In genomic region chr6:133707456-133707855, GRCh38 we compare ENCODE assay signal across 10 cellular contexts.
A peak's percentile ranks its signal among the peaks of the same experiment; 100 is the strongest.
DNase-seq lines count a peak whose midpoint lies in the region; ATAC-seq, FAIRE-seq and TF ChIP-seq lines count a peak whose summit lies in the region.
"Had no signal": no experiment of that assay in that cellular context is flagged by ENCODE, and none has a peak within 500 bp of the region (broad histone marks: within the 10 kb centered on the region; RNA-seq: fewer than 3 reads in every experiment).

No MANE protein-coding gene starts in this region.

- TF ChIP-seq CTCF in K562 (IDR thresholded peaks at IDR 0.05 in 2 of 3, conservative IDR thresholded peaks at IDR 0.05 in 1 of 3; ENCODE audit: insufficient read depth in 2 of 3, low read depth in 1 of 3, low read length in 3 of 3) (no peak), GM20000 (IDR thresholded peaks at IDR 0.05; ENCODE audit: extremely low read depth, missing control alignments) (no peak)

- no TSS peak for BruUV-seq in K562 (replicated peaks; lab: Mats Ljungman, UMichigan)

- no peak overlapping the region for H3K9ac ChIP-seq in K562 (ENCODE audit: insufficient read depth in 1 of 2, low read depth in 2 of 2, low read length in 2 of 2)

- H4K20me1 ChIP-seq in K562 (replicated peaks; ENCODE audit: control insufficient read depth, insufficient read depth, low read length) = no peaks in the 10 kb centered on the region

- H3K9me3 ChIP-seq in K562 (replicated peaks; ENCODE audit: control insufficient read depth, insufficient read depth, low read depth, low read length) = peaks cover 5% of the 10 kb centered on the region; the same call in 1 of the 2 replicates

- ATAC-seq in left cardiac atrium = peak; percentile 23 to 76
- ATAC-seq in left ventricle myocardium superior = no peak
- ATAC-seq in K562 = peak; percentile 58; the same call in 2 of the 3 replicates
- no peak for ATAC-seq in SK-N-SH treated with all-trans-retinoic acid at 6 μM for 48 hours
- ATAC-seq: foreskin keratinocyte had no signal

- DNase-seq in left cardiac atrium (no peak), left ventricle myocardium superior (no peak), K562 (ENCODE audit: extremely low read depth in 1 of 4, low spot score in 3 of 4) (no peak), stromal cell of bone marrow (ENCODE audit: low read depth) (peak; percentile 91), NCI-H1105 treated with DMSO at 0.1 percent for 48 hours (lab: John Stamatoyannopoulos, UW) (no peak), GM20000 (ENCODE audit: low spot score) (no peak)
- peak; percentile 50 for DNase-seq in Jurkat, Clone E6-1 (ENCODE audit: low read depth, low spot score)
- DNase-seq: stimulated activated CD4-positive, alpha-beta T cell treated with anti-CD3 and anti-CD28 coated beads, Interleukin-1b, Interleukin-23, amount 100 ng/mL, for 48 hours had no signal

- TF ChIP-seq EP300 in K562 (IDR thresholded peaks at IDR 0.05; ENCODE audit: low read length) = no peak

- no peak for FAIRE-seq in K562 (lab: Jason Lieb, UNC)

- no peaks in the 10 kb centered on the region; a peak in 2 of 5 replicates for H3K27me3 ChIP-seq in K562 (ENCODE audit: control insufficient read depth in 2 of 2, insufficient read depth in 2 of 2, low read length in 2 of 2)
- H3K27me3 ChIP-seq: foreskin keratinocyte had no signal

- H3K9me1 ChIP-seq in K562 (ENCODE audit: control insufficient read depth, insufficient read depth, low read length) = no peaks in the 10 kb centered on the region

- POLR2A ChIA-PET in K562 (lab: Yijun Ruan, JAX) = interaction anchor here (0.6 to 1.2 kb wide), 2 partner anchors 18 to 209 kb away, joined by 3 to 4 read pairs; no protein-coding TSS in a partner anchor

- H3K36me3 ChIP-seq in K562 (ENCODE audit: control insufficient read depth, insufficient read depth, low read length) = no peaks in the 10 kb centered on the region

- TF ChIP-seq POLR2A in K562 (conservative IDR thresholded peaks at IDR 0.05) = no peak

- 0% methylated on average over 4 of the region's 4 CpGs for WGBS in K562 (ENCODE audit: insufficient coverage, low coverage, missing lambda C conversion rate)

- in situ Hi-C loops in K562 (cut with MboI) = no loop called here

- no peaks in the 10 kb centered on the region for H3K79me2 ChIP-seq in K562 (ENCODE audit: control insufficient read depth, insufficient read depth, low read length)

- H3K4me1 ChIP-seq in K562 (replicated peaks in 1 of 2; ENCODE audit: control insufficient read depth in 2 of 2, insufficient read depth in 2 of 2, low read length in 2 of 2) = peaks cover 0 to 7% of the 10 kb centered on the region in 2 experiments; a peak in 2 of 5 replicates
- H3K4me1 ChIP-seq: foreskin keratinocyte had no signal

- H3K4me2 ChIP-seq in K562 (ENCODE audit: insufficient read depth, low read length) = no peak overlapping the region

- no peak overlapping the region for H3K4me3 ChIP-seq in Jurkat, Clone E6-1 (ENCODE audit: low read length)
- no peak overlapping the region for H3K4me3 ChIP-seq in K562

- H2AFZ ChIP-seq in K562 (ENCODE audit: low read depth, low read length) = no peak overlapping the region

- no peak overlapping the region for H3K27ac ChIP-seq in K562 (ENCODE audit: extremely low read depth, low read depth, low read length)
- H3K27ac ChIP-seq: foreskin keratinocyte had no signal

- CTCF ChIA-PET in K562 (lab: Yijun Ruan, JAX; ENCODE audit: low intra/inter-chr PET ratio) = no interaction called here

- intact Hi-C loops in left cardiac atrium (cut with DNase I) (no loop called here), left ventricle myocardium superior (cut with micrococcal nuclease) (no loop called here), K562 (cut with micrococcal nuclease) (loop anchor here (10.0 kb wide), 2 partner anchors 143 to 387 kb away; no protein-coding TSS in a partner anchor)

- TF ChIP-seq RAD21 in K562 (CRISPR knock-in tag; conservative IDR thresholded peaks at IDR 0.05 in 1 of 2, IDR thresholded peaks at IDR 0.05 in 1 of 2) = no peak

TF ChIP-seq in K562, 482 proteins besides CTCF, POLR2A, EP300 and RAD21:
- TF ChIP-seq CBFA2T3 (IDR thresholded peaks at IDR 0.05) (peak; percentile 26; the same call in 1 of the 2 replicates), SETDB1 (IDR thresholded peaks at IDR 0.05; ENCODE audit: low read length) (no peak), ZNF551 (CRISPR knock-in tag; IDR thresholded peaks at IDR 0.05) (no peak), STAT5A (IDR thresholded peaks at IDR 0.05; ENCODE audit: borderline replicate concordance, low read length) (peak; percentile 15; the same call in 1 of the 2 replicates), KDM1A (IDR thresholded peaks at IDR 0.05) (peak; percentile 90 to 94), SRF (CRISPR knock-in tag; IDR thresholded peaks at IDR 0.05) (no peak), HDAC1 (IDR thresholded peaks at IDR 0.05) (0 out of 4 replicates have a peak, but pooled peaks of 1 of the 2 experiments have one; percentile 28), TEAD4 (IDR thresholded peaks at IDR 0.05; ENCODE audit: low read length) (peak; percentile 39; the same call in 1 of the 2 replicates), TEAD4 (CRISPR knock-in tag; IDR thresholded peaks at IDR 0.05; ENCODE audit: borderline replicate concordance) (no peak), PHF20 (IDR thresholded peaks at IDR 0.05; ENCODE audit: partially characterized antibody) (no peak), RCOR1 (IDR thresholded peaks at IDR 0.05; ENCODE audit: borderline replicate concordance in 1 of 2, low read depth in 2 of 2, low read length in 2 of 2) (peak; percentile 50 to 86; a peak in 3 of 4 replicates)
TF ChIP-seq in K562: peak in this region for 6.

TF ChIP-seq in SK-N-SH treated with all-trans-retinoic acid at 6 μM for 48 hours, 23 proteins besides CTCF, POLR2A, EP300 and RAD21:
- no peak for TF ChIP-seq GLIS3 (CRISPR knock-in tag; IDR thresholded peaks at IDR 0.05)
- TF ChIP-seq BACH2 (CRISPR knock-in tag; IDR thresholded peaks at IDR 0.05; ENCODE audit: borderline replicate concordance) = no peak
- TF ChIP-seq OSR1 (CRISPR knock-in tag; IDR thresholded peaks at IDR 0.05) = no peak
- TF ChIP-seq TOX (CRISPR knock-in tag; IDR thresholded peaks at IDR 0.05; ENCODE audit: borderline replicate concordance) = no peak
- no peak for TF ChIP-seq ZFP30 (CRISPR knock-in tag; IDR thresholded peaks at IDR 0.05)
- no peak for TF ChIP-seq CREB5 (CRISPR knock-in tag; IDR thresholded peaks at IDR 0.05; ENCODE audit: low read depth)
- TF ChIP-seq ZFP3 (CRISPR knock-in tag; IDR thresholded peaks at IDR 0.05) = no peak
- no peak for TF ChIP-seq RARB (CRISPR knock-in tag; IDR thresholded peaks at IDR 0.05)
- no peak for TF ChIP-seq POU6F1 (CRISPR knock-in tag; IDR thresholded peaks at IDR 0.05; ENCODE audit: borderline replicate concordance, low read depth)
- no peak for TF ChIP-seq PATZ1 (CRISPR knock-in tag; IDR thresholded peaks at IDR 0.05; ENCODE audit: borderline replicate concordance)
- no peak for TF ChIP-seq ZNF8 (CRISPR knock-in tag; IDR thresholded peaks at IDR 0.05)
- no peak for TF ChIP-seq ZNF565 (CRISPR knock-in tag; conservative IDR thresholded peaks at IDR 0.05; ENCODE audit: low read depth)
- no peak for TF ChIP-seq ZNF70 (CRISPR knock-in tag; IDR thresholded peaks at IDR 0.05)
- TF ChIP-seq PPARA (CRISPR knock-in tag; IDR thresholded peaks at IDR 0.05; ENCODE audit: borderline replicate concordance) = no peak

Comparison
In these comparisons a context has a peak if more than half of its experiments do, and no peak if none do; other contexts are left out.
1. ATAC-seq: peak in left cardiac atrium (2 of 2) and K562 (single experiment); none in left ventricle myocardium superior (single experiment) and SK-N-SH treated with all-trans-retinoic acid at 6 μM for 48 hours (single experiment).
2. DNase-seq: peak in Jurkat, Clone E6-1 (single experiment) and stromal cell of bone marrow (single experiment); none in left cardiac atrium (single experiment), left ventricle myocardium superior (single experiment), K562 (0 of 4), NCI-H1105 treated with DMSO at 0.1 percent for 48 hours (single experiment) and GM20000 (single experiment).